Comparison of ENCODE assay signal across 34 cellular contexts in the genomic region with DNA sequence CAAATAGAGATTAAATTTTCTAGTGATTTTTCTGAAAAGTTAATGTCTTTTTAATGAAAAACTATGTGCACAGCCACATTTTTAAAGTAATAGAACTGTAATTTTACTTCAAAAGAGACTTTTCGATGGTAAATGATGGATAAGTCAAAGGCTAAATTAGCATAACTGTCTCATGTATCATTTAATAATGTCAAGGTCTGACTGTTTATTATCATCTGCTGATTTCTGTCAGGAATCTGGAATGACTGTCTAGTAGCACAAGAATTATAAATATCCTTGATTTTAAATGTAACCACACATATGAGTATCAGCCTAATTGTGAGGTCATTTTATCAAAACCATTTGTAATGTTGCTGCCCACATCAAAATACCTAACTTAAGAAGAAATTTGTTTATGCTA.
"Had no signal": no experiment of that assay in that cellular context is flagged by ENCODE, and none has a peak within 500 bp of the region (broad histone marks: within the 10 kb centered on the region; RNA-seq: fewer than 3 reads in every experiment).

No MANE protein-coding gene starts in this region.

- H3K27ac ChIP-seq: KMS-11 had no signal

- H3K4me3 ChIP-seq: MG63 had no signal

- H3K27me3 ChIP-seq: MG63 had no signal

- H3K9ac ChIP-seq: KMS-11 had no signal

- H3K9me3 ChIP-seq: MG63 had no signal

- DNase-seq: Karpas-422, Kasumi-1, KG1, MG63, MM.1S, MV-4-11, NCI-H1048, NCI-H1092, NCI-H1092 treated with DMSO at 0.1 percent for 48 hours, NCI-H1105, NCI-H1105 treated with DMSO at 0.1 percent for 48 hours, NCI-H1417, NCI-H1417 treated with DMSO at 0.1 percent for 48 hours, NCI-H1436, NCI-H1436 treated with DMSO at 0.1 percent for 48 hours, NCI-H146, NCI-H1694, NCI-H1694 treated with DMSO at 0.1 percent for 48 hours, NCI-H187, NCI-H187 treated with DMSO at 0.1 percent for 48 hours, NCI-H1930, NCI-H2029, NCI-H2029 treated with DMSO at 0.1 percent for 48 hours, NCI-H2081, NCI-H2081 treated with DMSO at 0.1 percent for 48 hours, NCI-H2107, NCI-H2171, NCI-H2171 treated with DMSO at 0.1 percent for 48 hours, NCI-H2227 treated with DMSO at 0.1 percent for 48 hours, NCI-H226, NCI-H345, NCI-H446, NCI-H446 treated with DMSO at 0.1 percent for 48 hours had no signal

- H3K4me2 ChIP-seq: KMS-11 had no signal
